ENCODE assay signal across 9 cellular contexts in the genomic region with DNA sequence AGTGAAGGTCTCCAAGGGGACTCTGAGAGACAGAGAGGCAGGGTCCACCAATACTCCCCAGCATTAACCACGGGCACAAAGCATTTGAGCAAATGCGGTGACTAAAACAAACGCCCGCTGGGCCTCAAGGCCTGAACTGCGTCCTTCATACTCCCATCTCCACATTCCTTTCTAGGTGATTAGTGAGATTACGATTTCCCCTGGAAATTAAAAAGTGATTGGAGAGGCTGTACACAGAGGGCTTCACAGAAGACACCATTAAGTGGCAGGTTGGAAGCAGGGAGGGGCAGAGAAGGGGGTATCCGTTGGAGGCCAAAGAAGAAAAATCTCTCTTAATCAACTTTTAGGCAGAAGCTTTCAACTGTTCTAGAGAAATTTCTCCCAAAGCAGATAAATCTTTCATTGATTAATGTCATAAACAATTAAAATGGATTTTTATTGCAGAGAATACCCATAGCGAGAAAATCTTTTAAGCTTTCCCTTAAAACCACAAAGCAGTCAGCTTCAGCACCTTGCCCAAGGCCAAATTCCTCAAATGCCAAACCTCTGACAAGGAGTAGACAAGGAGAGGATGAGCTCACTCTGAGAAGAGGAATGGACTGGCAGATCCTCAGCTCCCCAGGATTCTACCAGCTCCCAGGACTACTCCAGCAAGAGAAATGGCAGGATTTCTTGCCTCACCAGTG. TPM values are rescaled to one million over a fixed set of nuclear protein-coding genes. Genes with fewer than 3 reads are reported as not detected.
DNase-seq lines count a peak whose midpoint lies in the region; ATAC-seq, FAIRE-seq and TF ChIP-seq lines count a peak whose summit lies in the region.
"Had no signal": no experiment of that assay in that cellular context is flagged by ENCODE, and none has a peak within 500 bp of the region (broad histone marks: within the 10 kb centered on the region; RNA-seq: fewer than 3 reads in every experiment).

No MANE protein-coding gene starts in this region.

- H3K27me3 ChIP-seq in HepG2 (ENCODE audit: control insufficient read depth in 1 of 2, insufficient read depth in 2 of 2, low read length in 2 of 2) (no peaks in the 10 kb centered on the region), right lobe of liver (no peaks in the 10 kb centered on the region), sigmoid colon (no peaks in the 10 kb centered on the region)

- no TSS peak for BruUV-seq in HepG2 (replicated peaks; lab: Mats Ljungman, UMichigan)

- H3K36me3 ChIP-seq in HepG2 (replicated peaks in 1 of 2; ENCODE audit: control insufficient read depth in 1 of 2, insufficient read depth in 2 of 2, low read length in 2 of 2), result no peaks in the 10 kb centered on the region
- H3K36me3 ChIP-seq in right lobe of liver, result no peaks in the 10 kb centered on the region
- H3K36me3 ChIP-seq in sigmoid colon, result no peaks in the 10 kb centered on the region

- H3K9me3 ChIP-seq in HepG2 (ENCODE audit: low read length) (no peaks in the 10 kb centered on the region), right lobe of liver (no peaks in the 10 kb centered on the region), sigmoid colon (no peaks in the 10 kb centered on the region)

- H4K20me1 ChIP-seq in HepG2 (ENCODE audit: insufficient read depth, low read length), result no peaks in the 10 kb centered on the region

- TF ChIP-seq POLR2A in HepG2 (IDR thresholded peaks at IDR 0.05; ENCODE audit: insufficient read depth in 1 of 2, low read depth in 2 of 2, low read length in 2 of 2) (no peak), right lobe of liver (IDR thresholded peaks at IDR 0.05) (no peak), sigmoid colon (IDR thresholded peaks at IDR 0.05) (no peak)

- TF ChIP-seq RAD21 in HepG2 (CRISPR knock-in tag; IDR thresholded peaks at IDR 0.05), result no peak

- TF ChIP-seq EP300 in HepG2 (IDR thresholded peaks at IDR 0.05; ENCODE audit: low read depth in 2 of 2, low read length in 2 of 2) (no peak), HepG2 (CRISPR knock-in tag; IDR thresholded peaks at IDR 0.05; ENCODE audit: borderline replicate concordance) (no peak), sigmoid colon (IDR thresholded peaks at IDR 0.05) (no peak)

- in situ Hi-C loops in HepG2 (cut with HindIII; ENCODE audit: extremely low pct_ligation_motif_present, low pct_unique_long_range_greater_than_20kb), result no loop called here

- FAIRE-seq in HepG2 (lab: Jason Lieb, UNC), result peak; percentile 36

- ATAC-seq in HepG2, result peak; percentile 82
- no peak for ATAC-seq in right lobe of liver
- ATAC-seq in GM21825 (IDR thresholded peaks at IDR 0.05; ENCODE audit: unreplicated experiment), result no peak
- no peak for ATAC-seq in HG03520 (IDR thresholded peaks at IDR 0.05; ENCODE audit: unreplicated experiment)

- 3% methylated on average over 8 of the region's 8 CpGs for WGBS in HepG2 (ENCODE audit: low lambda C conversion rate)
- WGBS in right lobe of liver (ENCODE audit: insufficient coverage, low coverage, low lambda C conversion rate, missing lambda C conversion rate), result 74% methylated on average over 8 of the region's 8 CpGs
- 87 to 91% methylated on average over 8 of the region's 8 CpGs for WGBS in sigmoid colon, 2 donors

- peak overlapping the region in 2 of 3 experiments; percentile 8 to 43; a peak in 2 of 6 replicates for H3K4me3 ChIP-seq in HepG2 (replicated peaks in 1 of 3; ENCODE audit: insufficient read depth in 1 of 3, low read depth in 2 of 3, low read length in 3 of 3)
- no peak overlapping the region for H3K4me3 ChIP-seq in right lobe of liver
- H3K4me3 ChIP-seq in sigmoid colon, result no peak overlapping the region

- CTCF ChIA-PET in HepG2 (lab: Yijun Ruan, JAX; ENCODE audit: low intra/inter-chr PET ratio, low total read pairs), result no interaction called here

- intact Hi-C loops in HepG2 (cut with micrococcal nuclease; ENCODE audit: unreplicated experiment) (loop anchor here (1.0 to 5.0 kb wide), 2 partner anchors 27 to 38 kb away; a partner anchor contains a TSS), right lobe of liver (cut with DNase I) (no loop called here), sigmoid colon (cut with DNase I) (no loop called here)

- peak overlapping the region; percentile 47; the same call in 1 of the 2 replicates for H3K9ac ChIP-seq in HepG2 (ENCODE audit: insufficient read depth, low read depth, low read length)

- TF ChIP-seq CTCF in HepG2 (CRISPR knock-in tag; IDR thresholded peaks at IDR 0.05) (no peak), right lobe of liver (IDR thresholded peaks at IDR 0.05) (no peak), sigmoid colon (IDR thresholded peaks at IDR 0.05) (no peak)

- H3K4me2 ChIP-seq in HepG2 (ENCODE audit: low read depth, low read length), result peak overlapping the region; percentile 72

- H3K27ac ChIP-seq in HepG2 (ENCODE audit: extremely low read length, insufficient read depth, low read length) (peak overlapping the region; percentile 37), right lobe of liver (no peak overlapping the region), sigmoid colon (peak overlapping the region in 1 of 4 donors; percentile 2)

- no peak overlapping the region for H2AFZ ChIP-seq in HepG2 (ENCODE audit: low read length)

- POLR2A ChIA-PET in HepG2 (lab: Yijun Ruan, JAX), result interaction anchor here (1.2 to 1.8 kb wide), 4 partner anchors 9 to 38 kb away, joined by 3 to 9 read pairs (median 8); a partner anchor contains a TSS

- peaks cover 56% of the 10 kb centered on the region for H3K4me1 ChIP-seq in HepG2 (ENCODE audit: insufficient read depth, low read length)
- no peaks in the 10 kb centered on the region for H3K4me1 ChIP-seq in right lobe of liver
- peaks cover 0 to 6% (median 0%) of the 10 kb centered on the region in 4 donors for H3K4me1 ChIP-seq in sigmoid colon

- no peaks in the 10 kb centered on the region for H3K79me2 ChIP-seq in HepG2 (ENCODE audit: insufficient read depth, low read length)

- DNase-seq in HepG2 (ENCODE audit: low spot score) (peak; percentile 83), right lobe of liver (no peak), amniotic stem cell (lab: John Stamatoyannopoulos, UW) (peak; percentile 74), iPS DF 4.7 (ENCODE audit: extremely low read depth, low spot score) (peak; percentile 76), NCI-H2107 treated with DMSO at 0.1 percent for 48 hours (lab: John Stamatoyannopoulos, UW; ENCODE audit: unreplicated experiment) (no peak), sigmoid colon (no peak)
- DNase-seq: CD4-positive, CD25-positive, alpha-beta regulatory T cell had no signal

TF ChIP-seq in HepG2, 621 proteins besides CTCF, POLR2A, EP300 and RAD21 (continues in another document):
- TF ChIP-seq, protein P1, sequence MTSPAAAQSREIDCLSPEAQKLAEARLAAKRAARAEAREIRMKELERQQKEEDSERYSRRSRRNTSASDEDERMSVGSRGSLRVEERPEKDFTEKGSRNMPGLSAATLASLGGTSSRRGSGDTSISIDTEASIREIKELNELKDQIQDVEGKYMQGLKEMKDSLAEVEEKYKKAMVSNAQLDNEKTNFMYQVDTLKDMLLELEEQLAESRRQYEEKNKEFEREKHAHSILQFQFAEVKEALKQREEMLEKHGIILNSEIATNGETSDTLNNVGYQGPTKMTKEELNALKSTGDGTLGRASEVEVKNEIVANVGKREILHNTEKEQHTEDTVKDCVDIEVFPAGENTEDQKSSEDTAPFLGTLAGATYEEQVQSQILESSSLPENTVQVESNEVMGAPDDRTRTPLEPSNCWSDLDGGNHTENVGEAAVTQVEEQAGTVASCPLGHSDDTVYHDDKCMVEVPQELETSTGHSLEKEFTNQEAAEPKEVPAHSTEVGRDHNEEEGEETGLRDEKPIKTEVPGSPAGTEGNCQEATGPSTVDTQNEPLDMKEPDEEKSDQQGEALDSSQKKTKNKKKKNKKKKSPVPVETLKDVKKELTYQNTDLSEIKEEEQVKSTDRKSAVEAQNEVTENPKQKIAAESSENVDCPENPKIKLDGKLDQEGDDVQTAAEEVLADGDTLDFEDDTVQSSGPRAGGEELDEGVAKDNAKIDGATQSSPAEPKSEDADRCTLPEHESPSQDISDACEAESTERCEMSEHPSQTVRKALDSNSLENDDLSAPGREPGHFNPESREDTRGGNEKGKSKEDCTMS (CRISPR knock-in tag; conservative IDR thresholded peaks at IDR 0.05), result no peak
- TF ChIP-seq FOSL2 (CRISPR knock-in tag; IDR thresholded peaks at IDR 0.05) (peak; percentile 70), ZNF350 (CRISPR knock-in tag; IDR thresholded peaks at IDR 0.05; ENCODE audit: borderline replicate concordance, low read depth) (no peak), BRD4 (CRISPR knock-in tag; IDR thresholded peaks at IDR 0.05) (no peak), SOX13 (IDR thresholded peaks at IDR 0.05) (no peak), SOX13 (CRISPR knock-in tag; conservative IDR thresholded peaks at IDR 0.05 in 1 of 2, IDR thresholded peaks at IDR 0.05 in 1 of 2) (0 out of 4 replicates have a peak, but pooled peaks of 1 of the 2 experiments have one; percentile 12), TEAD3 (CRISPR knock-in tag; optimal IDR thresholded peaks at IDR 0.05; ENCODE audit: borderline replicate concordance) (peak; percentile 69)

RNA-seq across cellular contexts. Expression of a gene that starts 38.2 kb away (rescaled TPM):
- total RNA-seq in HepG2 (2016; rRNA removed; fragmentation: Illumina TruSeq; extraction: Trizol) (1.6 and 2.8 TPM in 2 replicates), right lobe of liver (under 1 TPM in 5 of 6 experiments, not detected in 1; 0.15 to 0.86 (median 0.31) TPM), sigmoid colon (1 to 10 TPM; 5.8 to 7.8 (median 6.5) TPM)
- 0.26 and 0.40 TPM in 2 replicates for total RNA-seq in HepG2 (2016; cell fraction: cytosol; rRNA removed; fragmentation: Illumina TruSeq; extraction: Trizol; ENCODE audit: low read depth)
- total RNA-seq in HepG2 (2016; cell fraction: insoluble cytoplasmic fraction; rRNA removed; fragmentation: Illumina TruSeq; extraction: Trizol), result 2.0 and 2.4 TPM in 2 replicates
- 0.93 and 1.1 TPM in 2 replicates for total RNA-seq in HepG2 (2016; cell fraction: membrane; rRNA removed; fragmentation: Illumina TruSeq; extraction: Trizol)
- 1.3 and 1.9 TPM in 2 replicates for total RNA-seq in HepG2 (2016; cell fraction: nucleus; rRNA removed; fragmentation: Illumina TruSeq; extraction: Trizol)
- polyA plus RNA-seq in HepG2 (2011; rRNA removed) (0.85 and 0.90 TPM in 2 replicates), sigmoid colon (1 to 10 TPM; 1.2 to 4.8 (median 3.0) TPM)
- 0.62 and 0.71 TPM in 2 replicates for polyA plus RNA-seq in HepG2 (2011; cell fraction: cytosol; rRNA removed)
- 0.37 and 0.73 TPM in 2 replicates for polyA plus RNA-seq in HepG2 (2011; cell fraction: nucleus; rRNA removed)
- polyA plus RNA-seq in HepG2 (2012), result 0.79 and 0.98 TPM in 2 replicates
- polyA plus RNA-seq in HepG2 (2016; cell fraction: cytosol; fragmentation: Illumina TruSeq; extraction: Trizol; ENCODE audit: low read depth), result 0.07 and 0.15 TPM in 2 replicates
- 1.9 TPM in 2 replicates for polyA plus RNA-seq in HepG2 (2016; cell fraction: insoluble cytoplasmic fraction; fragmentation: Illumina TruSeq; extraction: Trizol; ENCODE audit: low read depth)
- 0.37 and 0.52 TPM in 2 replicates for polyA plus RNA-seq in HepG2 (2016; cell fraction: membrane; fragmentation: Illumina TruSeq; extraction: Trizol; ENCODE audit: low read depth)
- polyA plus RNA-seq in HepG2 (2016; cell fraction: nucleus; fragmentation: Illumina TruSeq; extraction: Trizol; ENCODE audit: insufficient read depth, low read depth), result 1.1 and 1.4 TPM in 2 replicates
- 2.4 and 4.8 TPM in 2 replicates for polyA minus RNA-seq in HepG2 (2011; rRNA and poly(A)+ RNA removed; ENCODE audit: low replicate concordance)
- 0.97 and 1.3 TPM in 2 replicates for polyA minus RNA-seq in HepG2 (2011; cell fraction: cytosol; rRNA and poly(A)+ RNA removed)
- 2.4 and 3.6 TPM in 2 replicates for polyA minus RNA-seq in HepG2 (2011; cell fraction: nucleus; rRNA and poly(A)+ RNA removed)

Comparison
In these comparisons a context has a peak if more than half of its experiments do, and no peak if none do; other contexts are left out.
1. DNase-seq: peak in HepG2 (single experiment), amniotic stem cell (single experiment) and iPS DF 4.7 (single experiment); none in right lobe of liver (0 of 3), NCI-H2107 treated with DMSO at 0.1 percent for 48 hours (single experiment) and sigmoid colon (single experiment).
2. H3K4me3 ChIP-seq: peak in HepG2 (2 of 3); none in right lobe of liver (0 of 3) and sigmoid colon (0 of 4).